20 cellular contexts compared by ENCODE assay signal in genomic region chr15:42148808-42149492, GRCh38. TPM values are rescaled to one million over a fixed set of nuclear protein-coding genes. Genes with fewer than 3 reads are reported as not detected.
DNase-seq lines count a peak whose midpoint lies in the region; ATAC-seq, FAIRE-seq and TF ChIP-seq lines count a peak whose summit lies in the region.
"Had no signal": no experiment of that assay in that cellular context is flagged by ENCODE, and none has a peak within 500 bp of the region (broad histone marks: within the 10 kb centered on the region; RNA-seq: fewer than 3 reads in every experiment).

No MANE protein-coding gene starts in this region.

- H3F3A ChIP-seq in neural progenitor cell (ENCODE audit: low read depth), result no peaks in the 10 kb centered on the region

- H3K4me1 ChIP-seq in HepG2 (ENCODE audit: insufficient read depth, low read length) (peaks cover 37% of the 10 kb centered on the region), right lobe of liver (no peaks in the 10 kb centered on the region), heart left ventricle (peaks cover 0 to 25% (median 9%) of the 10 kb centered on the region in 12 donors), neural progenitor cell (no peaks in the 10 kb centered on the region)

- no peak for TF ChIP-seq RAD21 in HepG2 (CRISPR knock-in tag; IDR thresholded peaks at IDR 0.05)

- TF ChIP-seq POLR2A in HepG2 (IDR thresholded peaks at IDR 0.05; ENCODE audit: insufficient read depth in 1 of 2, low read depth in 2 of 2, low read length in 2 of 2) (no peak), right lobe of liver (IDR thresholded peaks at IDR 0.05) (no peak), heart left ventricle (IDR thresholded peaks at IDR 0.05) (no peak)

- ATAC-seq in HepG2, result peak; percentile 38
- ATAC-seq in right lobe of liver, result no peak
- ATAC-seq in heart left ventricle, result peak; percentile 45 to 67 (median 48)
- ATAC-seq in omental fat pad (ENCODE audit: low FRiP score), result no peak

- POLR2A ChIA-PET in HepG2 (lab: Yijun Ruan, JAX), result interaction anchor here (0.8 kb wide), 1 partner anchor 447 kb away, joined by 3 read pairs; no protein-coding TSS in a partner anchor
- POLR2A ChIA-PET in activated CD4-positive, alpha-beta memory T cell treated with anti-CD3 and anti-CD28 coated beads, Interleukin-2, amount 10 ng/mL, durations not matched to agents 7 days and 5 days (lab: Charles Lee), result no interaction called here

- FAIRE-seq in HepG2 (lab: Jason Lieb, UNC), result no peak
- FAIRE-seq: H54 had no signal

- intact Hi-C loops in HepG2 (cut with micrococcal nuclease; ENCODE audit: unreplicated experiment) (no loop called here), right lobe of liver (cut with DNase I) (no loop called here), heart left ventricle (cut with DNase I) (loop anchor here in 1 of 10 donors (5.0 kb wide), 1 partner anchor 247 kb away; no protein-coding TSS in a partner anchor)

- H3K9me3 Mint-ChIP-seq in neural progenitor cell, result no peaks in the 10 kb centered on the region
- H3K9me3 Mint-ChIP-seq in activated CD4-positive, alpha-beta memory T cell treated with anti-CD3 and anti-CD28 coated beads, Interleukin-2, amount 10 ng/mL, durations not matched to agents 7 days and 5 days, result no peaks in the 10 kb centered on the region
- H3K9me3 Mint-ChIP-seq: IgD-negative memory B cell had no signal

- H3K79me2 ChIP-seq in HepG2 (ENCODE audit: insufficient read depth, low read length) (no peaks in the 10 kb centered on the region), neural progenitor cell (ENCODE audit: low read depth) (no peaks in the 10 kb centered on the region)

- no TSS peak for BruUV-seq in HepG2 (replicated peaks; lab: Mats Ljungman, UMichigan)

- H3K4me3 ChIP-seq in HepG2 (replicated peaks in 1 of 3; ENCODE audit: insufficient read depth in 1 of 3, low read depth in 2 of 3, low read length in 3 of 3), result no peak overlapping the region; a peak in 1 of 6 replicates
- H3K4me3 ChIP-seq in right lobe of liver, result no peak overlapping the region
- no peak overlapping the region for H3K4me3 ChIP-seq in heart left ventricle
- no peak overlapping the region for H3K4me3 ChIP-seq in neural progenitor cell

- H3K27me3 ChIP-seq in HepG2 (ENCODE audit: control insufficient read depth in 1 of 2, insufficient read depth in 2 of 2, low read length in 2 of 2), result peaks cover 1 to 34% of the 10 kb centered on the region in 2 experiments; a peak in 4 of 5 replicates
- H3K27me3 ChIP-seq in right lobe of liver, result no peaks in the 10 kb centered on the region
- H3K27me3 ChIP-seq in heart left ventricle, result no peaks in the 10 kb centered on the region
- H3K27me3 ChIP-seq in neural progenitor cell, result no peaks in the 10 kb centered on the region

- H3K36me3 ChIP-seq in HepG2 (replicated peaks in 1 of 2; ENCODE audit: control insufficient read depth in 1 of 2, insufficient read depth in 2 of 2, low read length in 2 of 2), result no peaks in the 10 kb centered on the region
- no peaks in the 10 kb centered on the region for H3K36me3 ChIP-seq in right lobe of liver
- H3K36me3 ChIP-seq in heart left ventricle, result no peaks in the 10 kb centered on the region
- no peaks in the 10 kb centered on the region for H3K36me3 ChIP-seq in neural progenitor cell

- H3K9ac ChIP-seq in HepG2 (ENCODE audit: insufficient read depth, low read depth, low read length) (no peak overlapping the region), neural progenitor cell (no peak overlapping the region)

- peaks cover 11% of the 10 kb centered on the region for H3K27me3 Mint-ChIP-seq in neural progenitor cell (ENCODE audit: insufficient read depth, low read depth)
- no peaks in the 10 kb centered on the region for H3K27me3 Mint-ChIP-seq in activated CD4-positive, alpha-beta memory T cell treated with anti-CD3 and anti-CD28 coated beads, Interleukin-2, amount 10 ng/mL, durations not matched to agents 7 days and 5 days

- in situ Hi-C loops in HepG2 (cut with HindIII; ENCODE audit: extremely low pct_ligation_motif_present, low pct_unique_long_range_greater_than_20kb), result no loop called here

- CTCF ChIA-PET in HepG2 (lab: Yijun Ruan, JAX; ENCODE audit: low intra/inter-chr PET ratio, low total read pairs), result no interaction called here
- CTCF ChIA-PET in activated CD4-positive, alpha-beta memory T cell treated with anti-CD3 and anti-CD28 coated beads, Interleukin-2, amount 10 ng/mL, durations not matched to agents 7 days and 5 days (lab: Charles Lee), result no interaction called here

- H4K20me1 ChIP-seq in HepG2 (ENCODE audit: insufficient read depth, low read length) (no peaks in the 10 kb centered on the region), neural progenitor cell (ENCODE audit: low read depth) (no peaks in the 10 kb centered on the region)

- H3K36me3 Mint-ChIP-seq in neural progenitor cell, result no peaks in the 10 kb centered on the region
- no peaks in the 10 kb centered on the region for H3K36me3 Mint-ChIP-seq in activated CD4-positive, alpha-beta memory T cell treated with anti-CD3 and anti-CD28 coated beads, Interleukin-2, amount 10 ng/mL, durations not matched to agents 7 days and 5 days (ENCODE audit: low read depth)
- H3K36me3 Mint-ChIP-seq: IgD-negative memory B cell had no signal

- TF ChIP-seq EP300 in HepG2 (IDR thresholded peaks at IDR 0.05; ENCODE audit: low read depth in 2 of 2, low read length in 2 of 2) (no peak), HepG2 (CRISPR knock-in tag; IDR thresholded peaks at IDR 0.05; ENCODE audit: borderline replicate concordance) (no peak)

- no peaks in the 10 kb centered on the region for H3K9me3 ChIP-seq in HepG2 (ENCODE audit: low read length)
- H3K9me3 ChIP-seq in right lobe of liver, result no peaks in the 10 kb centered on the region
- no peaks in the 10 kb centered on the region for H3K9me3 ChIP-seq in heart left ventricle
- no peaks in the 10 kb centered on the region for H3K9me3 ChIP-seq in neural progenitor cell (ENCODE audit: low read depth)

- H3K4me2 ChIP-seq in HepG2 (ENCODE audit: low read depth, low read length), result peak overlapping the region; percentile 19; the same call in 1 of the 2 replicates
- H3K4me2 ChIP-seq in neural progenitor cell, result no peak overlapping the region

- H3K27ac ChIP-seq in HepG2 (ENCODE audit: extremely low read length, insufficient read depth, low read length) (no peak overlapping the region), right lobe of liver (no peak overlapping the region), heart left ventricle (peak overlapping the region in 1 of 12 donors; percentile 19), neural progenitor cell (no peak overlapping the region)
- H3K27ac ChIP-seq: RWPE1 had no signal

- no peak for DNase-seq in HepG2 (ENCODE audit: low spot score)
- DNase-seq in right lobe of liver, result no peak
- peak in 2 of 5 donors; percentile 45 to 54 for DNase-seq in heart left ventricle
- DNase-seq in neural progenitor cell (ENCODE audit: low spot score), result no peak
- DNase-seq in activated CD4-positive, alpha-beta memory T cell treated with anti-CD3 and anti-CD28 coated beads, Interleukin-2, amount 10 ng/mL, durations not matched to agents 7 days and 5 days, result no peak
- no peak for DNase-seq in RKO (ENCODE audit: low spot score)
- DNase-seq in omental fat pad (ENCODE audit: low spot score), result no peak
- DNase-seq: C1 segment of cervical spinal cord, NCI-H1417, NCI-H1930, NCI-H748 treated with DMSO at 0.1 percent for 48 hours, OCI-M1 had no signal

- WGBS in HepG2 (ENCODE audit: low lambda C conversion rate), result 39% methylated on average over 12 of the region's 12 CpGs
- 74% methylated on average over 6 of the region's 12 CpGs for WGBS in right lobe of liver (ENCODE audit: insufficient coverage, low coverage, low lambda C conversion rate, missing lambda C conversion rate)
- WGBS in heart left ventricle, 4 donors, result 47 to 63% (median 61%) methylated on average over 12 of the region's 12 CpGs

- TF ChIP-seq CTCF in HepG2 (CRISPR knock-in tag; IDR thresholded peaks at IDR 0.05) (no peak), right lobe of liver (IDR thresholded peaks at IDR 0.05) (no peak), heart left ventricle (IDR thresholded peaks at IDR 0.05) (no peak), neural progenitor cell (IDR thresholded peaks at IDR 0.05) (no peak), omental fat pad (IDR thresholded peaks at IDR 0.05) (no peak)

- H3K4me1 Mint-ChIP-seq in neural progenitor cell, result peaks cover 6% of the 10 kb centered on the region
- no peaks in the 10 kb centered on the region for H3K4me1 Mint-ChIP-seq in activated CD4-positive, alpha-beta memory T cell treated with anti-CD3 and anti-CD28 coated beads, Interleukin-2, amount 10 ng/mL, durations not matched to agents 7 days and 5 days
- H3K4me1 Mint-ChIP-seq: IgD-negative memory B cell had no signal

- H3K27ac Mint-ChIP-seq in neural progenitor cell, result peak overlapping the region; percentile 77
- no peak overlapping the region for H3K27ac Mint-ChIP-seq in activated CD4-positive, alpha-beta memory T cell treated with anti-CD3 and anti-CD28 coated beads, Interleukin-2, amount 10 ng/mL, durations not matched to agents 7 days and 5 days

- H3K4me3 Mint-ChIP-seq in neural progenitor cell, result no peak overlapping the region
- no peak overlapping the region for H3K4me3 Mint-ChIP-seq in activated CD4-positive, alpha-beta memory T cell treated with anti-CD3 and anti-CD28 coated beads, Interleukin-2, amount 10 ng/mL, durations not matched to agents 7 days and 5 days
- H3K4me3 Mint-ChIP-seq: IgD-negative memory B cell had no signal

- H2AFZ ChIP-seq in HepG2 (ENCODE audit: low read length) (no peak overlapping the region), neural progenitor cell (replicated peaks) (peak overlapping the region; percentile 79)

RNA-seq across cellular contexts. Expression of gene PLA2G4F, which starts 7.5 kb away (rescaled TPM):
- not detected in 2 replicates for total RNA-seq in HepG2 (2016; rRNA removed; fragmentation: Illumina TruSeq; extraction: Trizol)
- not detected in 2 replicates for total RNA-seq in HepG2 (2016; cell fraction: cytosol; rRNA removed; fragmentation: Illumina TruSeq; extraction: Trizol; ENCODE audit: low read depth)
- total RNA-seq in HepG2 (2016; cell fraction: insoluble cytoplasmic fraction; rRNA removed; fragmentation: Illumina TruSeq; extraction: Trizol), result not detected in 2 replicates
- total RNA-seq in HepG2 (2016; cell fraction: membrane; rRNA removed; fragmentation: Illumina TruSeq; extraction: Trizol), result not detected in 2 replicates
- total RNA-seq in HepG2 (2016; cell fraction: nucleus; rRNA removed; fragmentation: Illumina TruSeq; extraction: Trizol), result not detected in 2 replicates
- polyA plus RNA-seq in HepG2 (2011; rRNA removed), result 0.01 and 0.07 TPM in 2 replicates
- not detected in 2 replicates for polyA plus RNA-seq in HepG2 (2011; cell fraction: cytosol; rRNA removed)
- polyA plus RNA-seq in HepG2 (2011; cell fraction: nucleus; rRNA removed), result not detected in 2 replicates
- not detected in 2 replicates for polyA plus RNA-seq in HepG2 (2012)
- polyA plus RNA-seq in HepG2 (2016; cell fraction: cytosol; fragmentation: Illumina TruSeq; extraction: Trizol; ENCODE audit: low read depth), result not detected in 2 replicates
- not detected in 2 replicates for polyA plus RNA-seq in HepG2 (2016; cell fraction: insoluble cytoplasmic fraction; fragmentation: Illumina TruSeq; extraction: Trizol; ENCODE audit: low read depth)
- polyA plus RNA-seq in HepG2 (2016; cell fraction: membrane; fragmentation: Illumina TruSeq; extraction: Trizol; ENCODE audit: low read depth), result not detected in 2 replicates
- polyA plus RNA-seq in HepG2 (2016; cell fraction: nucleus; fragmentation: Illumina TruSeq; extraction: Trizol; ENCODE audit: insufficient read depth, low read depth), result not detected in 2 replicates
- polyA minus RNA-seq in HepG2 (2011; rRNA and poly(A)+ RNA removed; ENCODE audit: low replicate concordance), result 0.16 TPM in 1 of 2 replicates, not detected in the other
- polyA minus RNA-seq in HepG2 (2011; cell fraction: cytosol; rRNA and poly(A)+ RNA removed), result not detected in 2 replicates
- polyA minus RNA-seq in HepG2 (2011; cell fraction: nucleus; rRNA and poly(A)+ RNA removed), result not detected in 2 replicates
- total RNA-seq in right lobe of liver, result not detected
- total RNA-seq in heart left ventricle, result 1 to 10 TPM in 6 of 9 donors, under 1 TPM in 3; 0.09 to 9.0 (median 1.4) TPM
- polyA plus RNA-seq in heart left ventricle, result 1 to 10 TPM in 1 of 2 donors, under 1 TPM in 1; 0.10 to 3.2 TPM
- not detected in 2 replicates for total RNA-seq in neural progenitor cell (ENCODE audit: low replicate concordance)
- total RNA-seq in activated CD4-positive, alpha-beta memory T cell treated with anti-CD3 and anti-CD28 coated beads, Interleukin-2, amount 10 ng/mL, durations not matched to agents 7 days and 5 days, result not detected
- not detected for total RNA-seq in omental fat pad
- total RNA-seq: A673, HT1080, LHCN-M2, NCI-H460, SK-MEL-5 had no signal
- polyA plus RNA-seq: IgD-negative memory B cell had no signal

RNA-seq across cellular contexts. Expression of gene PLA2G4D, which starts 54.6 kb away (rescaled TPM):
- total RNA-seq in HepG2 (2016; rRNA removed; fragmentation: Illumina TruSeq; extraction: Trizol) (0.04 TPM in 1 of 2 replicates, not detected in the other), right lobe of liver (not detected), heart left ventricle (not detected), neural progenitor cell (ENCODE audit: low replicate concordance) (not detected in 2 replicates), omental fat pad (under 1 TPM in 1 of 4 donors, not detected in 3; 0.09 TPM)
- not detected in 2 replicates for total RNA-seq in HepG2 (2016; cell fraction: cytosol; rRNA removed; fragmentation: Illumina TruSeq; extraction: Trizol; ENCODE audit: low read depth)
- not detected in 2 replicates for total RNA-seq in HepG2 (2016; cell fraction: insoluble cytoplasmic fraction; rRNA removed; fragmentation: Illumina TruSeq; extraction: Trizol)
- total RNA-seq in HepG2 (2016; cell fraction: membrane; rRNA removed; fragmentation: Illumina TruSeq; extraction: Trizol), result not detected in 2 replicates
- total RNA-seq in HepG2 (2016; cell fraction: nucleus; rRNA removed; fragmentation: Illumina TruSeq; extraction: Trizol), result not detected in 2 replicates
- polyA plus RNA-seq in HepG2 (2011; rRNA removed) (0.21 and 0.29 TPM in 2 replicates), heart left ventricle (not detected)
- polyA plus RNA-seq in HepG2 (2011; cell fraction: cytosol; rRNA removed), result 0.11 and 0.14 TPM in 2 replicates
- polyA plus RNA-seq in HepG2 (2011; cell fraction: nucleus; rRNA removed), result 0.78 and 1.4 TPM in 2 replicates
- polyA plus RNA-seq in HepG2 (2012), result 0.16 and 0.30 TPM in 2 replicates
- polyA plus RNA-seq in HepG2 (2016; cell fraction: cytosol; fragmentation: Illumina TruSeq; extraction: Trizol; ENCODE audit: low read depth), result not detected in 2 replicates
- polyA plus RNA-seq in HepG2 (2016; cell fraction: insoluble cytoplasmic fraction; fragmentation: Illumina TruSeq; extraction: Trizol; ENCODE audit: low read depth), result not detected in 2 replicates
- not detected in 2 replicates for polyA plus RNA-seq in HepG2 (2016; cell fraction: membrane; fragmentation: Illumina TruSeq; extraction: Trizol; ENCODE audit: low read depth)
- 0.13 TPM in 1 of 2 replicates, not detected in the other for polyA plus RNA-seq in HepG2 (2016; cell fraction: nucleus; fragmentation: Illumina TruSeq; extraction: Trizol; ENCODE audit: insufficient read depth, low read depth)
- polyA minus RNA-seq in HepG2 (2011; rRNA and poly(A)+ RNA removed; ENCODE audit: low replicate concordance), result 0.18 TPM in 1 of 2 replicates, not detected in the other
- not detected in 2 replicates for polyA minus RNA-seq in HepG2 (2011; cell fraction: cytosol; rRNA and poly(A)+ RNA removed)
- 0.13 TPM in 1 of 2 replicates, not detected in the other for polyA minus RNA-seq in HepG2 (2011; cell fraction: nucleus; rRNA and poly(A)+ RNA removed)
- not detected for total RNA-seq in activated CD4-positive, alpha-beta memory T cell treated with anti-CD3 and anti-CD28 coated beads, Interleukin-2, amount 10 ng/mL, durations not matched to agents 7 days and 5 days
- total RNA-seq: A673, HT1080, LHCN-M2, NCI-H460, SK-MEL-5 had no signal
- polyA plus RNA-seq: IgD-negative memory B cell had no signal

RNA-seq across cellular contexts. Expression of gene VPS39, which starts 59.2 kb away (rescaled TPM):
- 22.5 and 22.9 TPM in 2 replicates for total RNA-seq in HepG2 (2016; rRNA removed; fragmentation: Illumina TruSeq; extraction: Trizol)
- 4.7 and 5.6 TPM in 2 replicates for total RNA-seq in HepG2 (2016; cell fraction: cytosol; rRNA removed; fragmentation: Illumina TruSeq; extraction: Trizol; ENCODE audit: low read depth)
- 20.3 and 22.5 TPM in 2 replicates for total RNA-seq in HepG2 (2016; cell fraction: insoluble cytoplasmic fraction; rRNA removed; fragmentation: Illumina TruSeq; extraction: Trizol)
- total RNA-seq in HepG2 (2016; cell fraction: membrane; rRNA removed; fragmentation: Illumina TruSeq; extraction: Trizol), result 7.8 and 8.0 TPM in 2 replicates
- total RNA-seq in HepG2 (2016; cell fraction: nucleus; rRNA removed; fragmentation: Illumina TruSeq; extraction: Trizol), result 40.3 and 47.8 TPM in 2 replicates
- 28.7 and 32.0 TPM in 2 replicates for polyA plus RNA-seq in HepG2 (2011; rRNA removed)
- polyA plus RNA-seq in HepG2 (2011; cell fraction: cytosol; rRNA removed), result 15.2 and 16.2 TPM in 2 replicates
- polyA plus RNA-seq in HepG2 (2011; cell fraction: nucleus; rRNA removed), result 117 and 131 TPM in 2 replicates
- 17.8 and 19.3 TPM in 2 replicates for polyA plus RNA-seq in HepG2 (2012)
- polyA plus RNA-seq in HepG2 (2016; cell fraction: cytosol; fragmentation: Illumina TruSeq; extraction: Trizol; ENCODE audit: low read depth), result 1.0 and 1.2 TPM in 2 replicates
- 12.2 and 15.1 TPM in 2 replicates for polyA plus RNA-seq in HepG2 (2016; cell fraction: insoluble cytoplasmic fraction; fragmentation: Illumina TruSeq; extraction: Trizol; ENCODE audit: low read depth)
- 3.5 and 3.6 TPM in 2 replicates for polyA plus RNA-seq in HepG2 (2016; cell fraction: membrane; fragmentation: Illumina TruSeq; extraction: Trizol; ENCODE audit: low read depth)
- 55.7 and 58.7 TPM in 2 replicates for polyA plus RNA-seq in HepG2 (2016; cell fraction: nucleus; fragmentation: Illumina TruSeq; extraction: Trizol; ENCODE audit: insufficient read depth, low read depth)
- polyA minus RNA-seq in HepG2 (2011; rRNA and poly(A)+ RNA removed; ENCODE audit: low replicate concordance), result 33.6 and 47.8 TPM in 2 replicates
- polyA minus RNA-seq in HepG2 (2011; cell fraction: cytosol; rRNA and poly(A)+ RNA removed), result 13.5 and 13.7 TPM in 2 replicates
- 91.0 and 104 TPM in 2 replicates for polyA minus RNA-seq in HepG2 (2011; cell fraction: nucleus; rRNA and poly(A)+ RNA removed)
- total RNA-seq in right lobe of liver, result 10 to 100 TPM; 16.6 to 32.7 (median 23.2) TPM
- 10 to 100 TPM; 37.1 to 59.9 (median 48.2) TPM for total RNA-seq in heart left ventricle
- 10 to 100 TPM; 33.8 to 33.9 TPM for polyA plus RNA-seq in heart left ventricle
- 55.3 and 66.9 TPM in 2 replicates for total RNA-seq in neural progenitor cell (ENCODE audit: low replicate concordance)
- total RNA-seq in activated CD4-positive, alpha-beta memory T cell treated with anti-CD3 and anti-CD28 coated beads, Interleukin-2, amount 10 ng/mL, durations not matched to agents 7 days and 5 days, result 10 to 100 TPM; 76.8 to 82.3 TPM
- 100 to 1,000 TPM in 1 of 4 donors, 10 to 100 TPM in 3; 61.0 to 134 (median 73.8) TPM for total RNA-seq in omental fat pad

Comparison
In these comparisons a context has a peak if more than half of its experiments do, and no peak if none do; other contexts are left out.
1. ATAC-seq: peak in HepG2 (single experiment) and heart left ventricle (4 of 4); none in right lobe of liver (0 of 4) and omental fat pad (single experiment).